Comparison of ENCODE assay signal across 15 cellular contexts in genomic region chr7:91347288-91347687, GRCh38.
DNase-seq lines count a peak whose midpoint lies in the region; ATAC-seq and TF ChIP-seq lines count a peak whose summit lies in the region.
"Had no signal": no experiment of that assay in that cellular context is flagged by ENCODE, and none has a peak within 500 bp of the region (broad histone marks: within the 10 kb centered on the region; RNA-seq: fewer than 3 reads in every experiment).

No MANE protein-coding gene starts in this region.

- H3K4me3 Mint-ChIP-seq in dendritic cell treated with granulocyte-macrophage colony-stimulating factor and Interleukin-4, amounts not matched to agents 40 ng/mL and 50 ng/mL, for 4 days, result no peak overlapping the region
- H3K4me3 Mint-ChIP-seq: CD4-positive, CD25-positive, alpha-beta regulatory T cell; neural progenitor cell had no signal

- no peaks in the 10 kb centered on the region for H3K27me3 Mint-ChIP-seq in dendritic cell treated with granulocyte-macrophage colony-stimulating factor and Interleukin-4, amounts not matched to agents 40 ng/mL and 50 ng/mL, for 4 days
- H3K27me3 Mint-ChIP-seq: CD4-positive, CD25-positive, alpha-beta regulatory T cell had no signal

- intact Hi-C loops in Right ventricle myocardium superior (cut with DNase I) (no loop called here), cardiac septum (cut with DNase I) (no loop called here), lower lobe of right lung (cut with DNase I) (no loop called here), thyroid gland (cut with DNase I) (no loop called here)
- intact Hi-C loops in dendritic cell treated with granulocyte-macrophage colony-stimulating factor and Interleukin-4, amounts not matched to agents 40 ng/mL and 50 ng/mL, for 4 days (cut with micrococcal nuclease), result no loop called here

- H3K4me1 Mint-ChIP-seq in dendritic cell treated with granulocyte-macrophage colony-stimulating factor and Interleukin-4, amounts not matched to agents 40 ng/mL and 50 ng/mL, for 4 days (ENCODE audit: low read depth), result peaks cover 51% of the 10 kb centered on the region
- H3K4me1 Mint-ChIP-seq: CD4-positive, CD25-positive, alpha-beta regulatory T cell had no signal

- no peaks in the 10 kb centered on the region for H3K9me3 Mint-ChIP-seq in dendritic cell treated with granulocyte-macrophage colony-stimulating factor and Interleukin-4, amounts not matched to agents 40 ng/mL and 50 ng/mL, for 4 days
- H3K9me3 Mint-ChIP-seq: neural progenitor cell had no signal

- TF ChIP-seq CTCF in lower lobe of right lung (IDR thresholded peaks at IDR 0.05) (no peak), thyroid gland (IDR thresholded peaks at IDR 0.05) (no peak)

- DNase-seq in Right ventricle myocardium superior, result no peak
- no peak for DNase-seq in cardiac septum (ENCODE audit: low spot score)
- no peak for DNase-seq in lower lobe of right lung
- DNase-seq in thyroid gland, result peak; percentile 25 to 35
- DNase-seq in activated CD4-positive, alpha-beta T cell treated with anti-CD3 and anti-CD28 coated beads for 4 hours, result no peak
- DNase-seq in NCI-H2029 (lab: John Stamatoyannopoulos, UW), result no peak
- DNase-seq: activated CD4-positive, alpha-beta T cell treated with anti-CD3 and anti-CD28 coated beads, Interleukin-2, amount 50 U/mL, for 48 hours; CD4-positive, CD25-positive, alpha-beta regulatory T cell; effector CD4-positive, alpha-beta T cell; H7; NCI-H1092 had no signal

- no peaks in the 10 kb centered on the region for H3K36me3 ChIP-seq in lower lobe of right lung
- H3K36me3 ChIP-seq in thyroid gland, result no peaks in the 10 kb centered on the region
- H3K36me3 ChIP-seq: neural progenitor cell, thoracic aorta had no signal

- ATAC-seq in Right ventricle myocardium superior (ENCODE audit: poor library complexity), result peak; percentile 43
- ATAC-seq in lower lobe of right lung, result peak; percentile 45 to 64
- no peak for ATAC-seq in GM18511 (IDR thresholded peaks at IDR 0.05; ENCODE audit: unreplicated experiment)

- H3K4me3 ChIP-seq in lower lobe of right lung (no peak overlapping the region), thyroid gland (replicated peaks in 1 of 3) (no peak overlapping the region)
- H3K4me3 ChIP-seq: neural progenitor cell, thoracic aorta had no signal

- H3K27ac ChIP-seq in lower lobe of right lung, result no peak overlapping the region
- peak overlapping the region; percentile 29 to 58 (median 47) for H3K27ac ChIP-seq in thyroid gland
- H3K27ac ChIP-seq: neural progenitor cell, thoracic aorta had no signal

- TF ChIP-seq POLR2A in thyroid gland (IDR thresholded peaks at IDR 0.05), result no peak

- H3K27me3 ChIP-seq in lower lobe of right lung (ENCODE audit: low read depth), result no peaks in the 10 kb centered on the region
- H3K27me3 ChIP-seq in thyroid gland, result no peaks in the 10 kb centered on the region

- peak overlapping the region; percentile 23 for H3K27ac Mint-ChIP-seq in dendritic cell treated with granulocyte-macrophage colony-stimulating factor and Interleukin-4, amounts not matched to agents 40 ng/mL and 50 ng/mL, for 4 days
- H3K27ac Mint-ChIP-seq: CD4-positive, CD25-positive, alpha-beta regulatory T cell; neural progenitor cell had no signal

- WGBS in thyroid gland, 2 donors, result 48 to 50% methylated on average over 3 of the region's 3 CpGs

- H3K4me1 ChIP-seq in lower lobe of right lung, result peaks cover 49% of the 10 kb centered on the region
- H3K4me1 ChIP-seq in thyroid gland, result peaks cover 50 to 55% of the 10 kb centered on the region in 2 donors

- H3K9me3 ChIP-seq in lower lobe of right lung (no peaks in the 10 kb centered on the region), thyroid gland (no peaks in the 10 kb centered on the region)
- H3K9me3 ChIP-seq: thoracic aorta had no signal

- no peaks in the 10 kb centered on the region for H3K36me3 Mint-ChIP-seq in dendritic cell treated with granulocyte-macrophage colony-stimulating factor and Interleukin-4, amounts not matched to agents 40 ng/mL and 50 ng/mL, for 4 days (ENCODE audit: low read depth)
- H3K36me3 Mint-ChIP-seq: CD4-positive, CD25-positive, alpha-beta regulatory T cell; neural progenitor cell had no signal

Comparison
In these comparisons a context has a peak if more than half of its experiments do, and no peak if none do; other contexts are left out.
1. DNase-seq: peak in thyroid gland (2 of 2); none in Right ventricle myocardium superior (single experiment), cardiac septum (single experiment), lower lobe of right lung (single experiment), activated CD4-positive, alpha-beta T cell treated with anti-CD3 and anti-CD28 coated beads for 4 hours (0 of 2) and NCI-H2029 (single experiment).